ENCODE assay signal across 30 cellular contexts in the genomic region with DNA sequence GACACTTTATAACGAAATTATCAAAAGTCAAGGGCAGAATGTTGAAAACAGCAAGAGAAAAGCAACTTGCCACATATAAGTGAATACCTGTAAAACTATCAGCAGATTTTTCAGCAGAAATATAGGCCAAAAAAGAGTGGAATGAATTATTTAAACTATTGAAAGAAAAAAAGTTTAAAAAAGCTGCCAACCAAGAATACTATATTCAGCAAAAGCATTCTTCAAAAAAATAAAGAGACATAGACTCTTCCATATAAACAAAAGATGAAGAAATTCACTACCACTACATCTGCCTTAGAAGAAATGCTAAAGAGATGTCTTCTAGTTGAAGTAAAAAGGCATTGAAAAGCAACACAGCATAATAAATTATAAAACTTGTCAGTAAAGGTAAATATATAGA.
"Had no signal": no experiment of that assay in that cellular context is flagged by ENCODE, and none has a peak within 500 bp of the region (broad histone marks: within the 10 kb centered on the region; RNA-seq: fewer than 3 reads in every experiment).

No MANE protein-coding gene starts in this region.

- H3K27ac ChIP-seq: adrenal gland, ascending aorta, body of pancreas, brain microvascular endothelial cell, breast epithelium, cardiac muscle cell had no signal

- H3K36me3 ChIP-seq: adrenal gland, ascending aorta, brain microvascular endothelial cell, breast epithelium, cardiac muscle cell had no signal

- H3K9me3 ChIP-seq: adrenal gland, body of pancreas had no signal

- DNase-seq: activated effector memory CD4-positive, alpha-beta T cell treated with anti-CD3 and anti-CD28 coated beads, Interleukin-2, amount 50 U/mL, for 16 hours; activated effector memory CD4-positive, alpha-beta T cell treated with Interleukin-2 at 50 U/mL for 16 hours; activated gamma-delta T cell; activated gamma-delta T cell treated with Interleukin-2 at 50 U/mL for 16 hours; activated naive CD4-positive, alpha-beta T cell; activated naive CD4-positive, alpha-beta T cell treated with anti-CD3 and anti-CD28 coated beads for 36 hours; activated naive CD4-positive, alpha-beta T cell treated with anti-CD3 and anti-CD28 coated beads, Interleukin-2, amount 10 ng/mL, durations not matched to agents 7 days and 5 days; activated naive CD4-positive, alpha-beta T cell treated with anti-CD3 and anti-CD28 coated beads, Interleukin-2, amount 50 U/mL, for 16 hours; activated naive CD4-positive, alpha-beta T cell treated with Interleukin-2 at 50 U/mL for 16 hours; activated naive CD8-positive, alpha-beta T cell treated with anti-CD3 and anti-CD28 coated beads for 36 hours; activated naive CD8-positive, alpha-beta T cell treated with anti-CD3 and anti-CD28 coated beads, Interleukin-2, amount 10 ng/mL, durations not matched to agents 7 days and 5 days; activated naive CD8-positive, alpha-beta T cell treated with anti-CD3 and anti-CD28 coated beads, Interleukin-2, amount 50 U/mL, for 24 hours; activated T-cell treated with anti-CD3 and anti-CD28 coated beads, Interleukin-2, amount 50 U/mL, for 1 hour; activated T-cell treated with anti-CD3 and anti-CD28 coated beads, Interleukin-2, amount 50 U/mL, for 24 hours; activated T-cell treated with anti-CD3 and anti-CD28 coated beads, Interleukin-2, amount 50 U/mL, for 4 hours; activated T-cell treated with anti-CD3 and anti-CD28 coated beads, Interleukin-2, amount 50 U/mL, for 48 hours; activated T-cell treated with anti-CD3 and anti-CD28 coated beads, Interleukin-2, amount 50 U/mL, for 72 hours; adrenal gland; amniotic stem cell; amygdala; anterior cingulate cortex; aorta; body of pancreas; brain microvascular endothelial cell; caudate nucleus; central memory CD4-positive, alpha-beta T cell; cerebellar nuclear complex had no signal

- H3K4me1 ChIP-seq: adrenal gland, ascending aorta, body of pancreas, breast epithelium had no signal

- H3K4me3 ChIP-seq: adrenal gland, ascending aorta, body of pancreas, breast epithelium, cardiac muscle cell had no signal
